22 cellular contexts compared by ENCODE assay signal in genomic region chr2:24237313-24237712, GRCh38.
"Had no signal": no experiment of that assay in that cellular context is flagged by ENCODE, and none has a peak within 500 bp of the region (broad histone marks: within the 10 kb centered on the region; RNA-seq: fewer than 3 reads in every experiment).

No MANE protein-coding gene starts in this region.

- H3K4me1 Mint-ChIP-seq: activated CD4-positive, alpha-beta memory T cell treated with anti-CD3 and anti-CD28 coated beads, Interleukin-2, amount 10 ng/mL, durations not matched to agents 7 days and 5 days; activated CD4-positive, alpha-beta T cell treated with anti-CD3 and anti-CD28 coated beads, Interleukin-2, amount 10 ng/mL, durations not matched to agents 24 days and 14 days; activated naive CD8-positive, alpha-beta T cell treated with anti-CD3 and anti-CD28 coated beads for 36 hours; central memory CD8-positive, alpha-beta T cell had no signal

- H3K27me3 Mint-ChIP-seq: activated CD4-positive, alpha-beta memory T cell treated with anti-CD3 and anti-CD28 coated beads, Interleukin-2, amount 10 ng/mL, durations not matched to agents 7 days and 5 days; activated CD4-positive, alpha-beta T cell treated with anti-CD3 and anti-CD28 coated beads, Interleukin-2, amount 10 ng/mL, durations not matched to agents 24 days and 14 days; activated naive CD8-positive, alpha-beta T cell treated with anti-CD3 and anti-CD28 coated beads for 36 hours; central memory CD8-positive, alpha-beta T cell; effector memory CD8-positive, alpha-beta T cell had no signal

- H3K9me3 Mint-ChIP-seq: activated CD4-positive, alpha-beta memory T cell treated with anti-CD3 and anti-CD28 coated beads, Interleukin-2, amount 10 ng/mL, durations not matched to agents 7 days and 5 days; activated CD4-positive, alpha-beta T cell treated with anti-CD3 and anti-CD28 coated beads, Interleukin-2, amount 10 ng/mL, durations not matched to agents 24 days and 14 days; activated naive CD8-positive, alpha-beta T cell treated with anti-CD3 and anti-CD28 coated beads for 36 hours; central memory CD8-positive, alpha-beta T cell; effector memory CD8-positive, alpha-beta T cell; mesothelial cell of epicardium; natural killer cell had no signal

- H3K4me3 ChIP-seq: breast epithelium, colonic mucosa, dorsolateral prefrontal cortex, ovary, prostate gland, spleen, upper lobe of right lung had no signal

- H3K27ac ChIP-seq: breast epithelium, colonic mucosa, dorsolateral prefrontal cortex, ovary, prostate gland, spleen, upper lobe of right lung had no signal

- ATAC-seq: activated CD4-positive, CD25-positive, alpha-beta regulatory T cell treated with anti-CD3 and anti-CD28 coated beads, Interleukin-2, amount 50 U/mL, for 24 hours; effector memory CD8-positive, alpha-beta T cell; esophagus mucosa; natural killer cell; upper lobe of right lung had no signal

- H3K27ac Mint-ChIP-seq: activated CD4-positive, alpha-beta memory T cell treated with anti-CD3 and anti-CD28 coated beads, Interleukin-2, amount 10 ng/mL, durations not matched to agents 7 days and 5 days; activated CD4-positive, alpha-beta T cell treated with anti-CD3 and anti-CD28 coated beads, Interleukin-2, amount 10 ng/mL, durations not matched to agents 24 days and 14 days; activated naive CD8-positive, alpha-beta T cell treated with anti-CD3 and anti-CD28 coated beads for 36 hours; effector memory CD8-positive, alpha-beta T cell; mesothelial cell of epicardium had no signal

- H3K4me1 ChIP-seq: breast epithelium, colonic mucosa, prostate gland, spleen, upper lobe of right lung had no signal

- DNase-seq: activated CD4-positive, alpha-beta memory T cell treated with anti-CD3 and anti-CD28 coated beads, Interleukin-2, amount 10 ng/mL, durations not matched to agents 7 days and 5 days; activated naive CD8-positive, alpha-beta T cell treated with anti-CD3 and anti-CD28 coated beads for 36 hours; activated T-cell treated with anti-CD3 and anti-CD28 coated beads, Interleukin-2, amount 50 U/mL, for 1 hour; colonic mucosa; dorsolateral prefrontal cortex; effector memory CD8-positive, alpha-beta T cell; foreskin melanocyte; kidney; natural killer cell; ovary; spleen; stimulated activated CD4-positive, alpha-beta T cell treated with anti-CD3 and anti-CD28 coated beads, Interleukin-4, amount 100 ng/mL, for 1 hour; stimulated activated naive CD4-positive, alpha-beta T cell; T-helper 2 cell; upper lobe of right lung had no signal

- H3K36me3 Mint-ChIP-seq: activated naive CD8-positive, alpha-beta T cell treated with anti-CD3 and anti-CD28 coated beads for 36 hours; natural killer cell had no signal

- H3K9me3 ChIP-seq: breast epithelium, colonic mucosa, ovary, prostate gland, spleen, upper lobe of right lung had no signal

- H3K36me3 ChIP-seq: breast epithelium, colonic mucosa, ovary, prostate gland had no signal

- H3K4me3 Mint-ChIP-seq: activated CD4-positive, alpha-beta memory T cell treated with anti-CD3 and anti-CD28 coated beads, Interleukin-2, amount 10 ng/mL, durations not matched to agents 7 days and 5 days; activated CD4-positive, alpha-beta T cell treated with anti-CD3 and anti-CD28 coated beads, Interleukin-2, amount 10 ng/mL, durations not matched to agents 24 days and 14 days; activated naive CD8-positive, alpha-beta T cell treated with anti-CD3 and anti-CD28 coated beads for 36 hours; central memory CD8-positive, alpha-beta T cell; effector memory CD8-positive, alpha-beta T cell; mesothelial cell of epicardium; natural killer cell had no signal
